Comparison of ENCODE assay signal across 1 cellular context in the genomic region with DNA sequence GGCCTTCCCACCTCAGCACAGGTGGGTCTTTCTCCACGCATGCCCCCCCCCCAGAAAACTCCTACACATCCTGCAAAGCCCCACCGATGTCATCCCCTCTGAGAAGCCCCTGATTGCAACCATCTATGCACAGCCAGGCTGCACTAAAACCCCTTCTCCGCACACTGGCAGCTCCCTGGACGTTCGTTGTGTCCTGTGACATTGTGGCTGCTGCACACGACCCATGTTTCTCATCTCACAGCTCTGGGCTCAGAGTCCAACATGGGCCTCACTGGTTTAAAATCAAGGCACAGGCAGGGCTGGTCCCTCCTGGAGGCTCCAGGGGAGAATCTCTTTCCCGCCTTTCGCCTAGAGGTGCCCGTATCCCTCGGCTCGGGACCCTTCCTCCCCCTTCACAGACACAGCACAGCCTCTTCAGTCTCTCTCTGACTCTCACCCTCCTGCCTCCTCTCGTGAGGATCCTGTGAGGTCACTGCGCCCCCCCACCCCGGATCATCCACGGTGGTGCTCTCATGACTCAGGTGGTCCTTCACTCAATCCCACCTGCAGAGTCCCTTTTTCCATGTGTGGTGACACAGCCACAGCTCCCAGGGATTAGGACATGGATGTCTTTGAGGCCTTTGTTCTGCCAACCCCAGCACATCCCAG.
A peak's percentile ranks its signal among the peaks of the same experiment; 100 is the strongest.
TF ChIP-seq lines count a peak whose summit lies in the region.

No MANE protein-coding gene starts in this region.

TF ChIP-seq in HepG2, 621 proteins besides CTCF, POLR2A, EP300 and RAD21 (continued from another document and continues in another):
- TF ChIP-seq, protein P1, sequence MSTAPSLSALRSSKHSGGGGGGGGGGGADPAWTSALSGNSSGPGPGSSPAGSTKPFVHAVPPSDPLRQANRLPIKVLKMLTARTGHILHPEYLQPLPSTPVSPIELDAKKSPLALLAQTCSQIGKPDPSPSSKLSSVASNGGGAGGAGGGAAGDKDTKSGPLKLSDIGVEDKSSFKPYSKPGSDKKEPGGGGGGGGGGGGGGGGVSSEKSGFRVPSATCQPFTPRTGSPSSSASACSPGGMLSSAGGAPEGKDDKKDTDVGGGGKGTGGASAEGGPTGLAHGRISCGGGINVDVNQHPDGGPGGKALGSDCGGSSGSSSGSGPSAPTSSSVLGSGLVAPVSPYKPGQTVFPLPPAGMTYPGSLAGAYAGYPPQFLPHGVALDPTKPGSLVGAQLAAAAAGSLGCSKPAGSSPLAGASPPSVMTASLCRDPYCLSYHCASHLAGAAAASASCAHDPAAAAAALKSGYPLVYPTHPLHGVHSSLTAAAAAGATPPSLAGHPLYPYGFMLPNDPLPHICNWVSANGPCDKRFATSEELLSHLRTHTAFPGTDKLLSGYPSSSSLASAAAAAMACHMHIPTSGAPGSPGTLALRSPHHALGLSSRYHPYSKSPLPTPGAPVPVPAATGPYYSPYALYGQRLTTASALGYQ (CRISPR knock-in tag; IDR thresholded peaks at IDR 0.05), result 0 out of 2 replicates have a peak, but pooled peaks have one; percentile 9
- no peak; the same call in 1 of the 2 replicates for TF ChIP-seq SOX5 (CRISPR knock-in tag; IDR thresholded peaks at IDR 0.05; ENCODE audit: borderline replicate concordance)
- 0 out of 2 replicates have a peak, but pooled peaks have one; percentile 19 for TF ChIP-seq ZNF777 (CRISPR knock-in tag; IDR thresholded peaks at IDR 0.05)
- TF ChIP-seq, protein P2, sequence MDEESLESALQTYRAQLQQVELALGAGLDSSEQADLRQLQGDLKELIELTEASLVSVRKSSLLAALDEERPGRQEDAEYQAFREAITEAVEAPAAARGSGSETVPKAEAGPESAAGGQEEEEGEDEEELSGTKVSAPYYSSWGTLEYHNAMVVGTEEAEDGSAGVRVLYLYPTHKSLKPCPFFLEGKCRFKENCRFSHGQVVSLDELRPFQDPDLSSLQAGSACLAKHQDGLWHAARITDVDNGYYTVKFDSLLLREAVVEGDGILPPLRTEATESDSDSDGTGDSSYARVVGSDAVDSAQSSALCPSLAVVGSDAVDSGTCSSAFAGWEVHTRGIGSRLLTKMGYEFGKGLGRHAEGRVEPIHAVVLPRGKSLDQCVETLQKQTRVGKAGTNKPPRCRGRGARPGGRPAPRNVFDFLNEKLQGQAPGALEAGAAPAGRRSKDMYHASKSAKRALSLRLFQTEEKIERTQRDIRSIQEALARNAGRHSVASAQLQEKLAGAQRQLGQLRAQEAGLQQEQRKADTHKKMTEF (CRISPR knock-in tag; IDR thresholded peaks at IDR 0.05), result 0 out of 2 replicates have a peak, but pooled peaks have one; percentile 0
- TF ChIP-seq ZMYM2 (CRISPR knock-in tag; IDR thresholded peaks at IDR 0.05), result no peak
- no peak for TF ChIP-seq ZNF441 (CRISPR knock-in tag; IDR thresholded peaks at IDR 0.05; ENCODE audit: borderline replicate concordance)
- no peak for TF ChIP-seq ZFYVE20 (CRISPR knock-in tag; IDR thresholded peaks at IDR 0.05; ENCODE audit: borderline replicate concordance, low read depth)
- TF ChIP-seq RARA (CRISPR knock-in tag; IDR thresholded peaks at IDR 0.05), result no peak
- TF ChIP-seq, protein P3, sequence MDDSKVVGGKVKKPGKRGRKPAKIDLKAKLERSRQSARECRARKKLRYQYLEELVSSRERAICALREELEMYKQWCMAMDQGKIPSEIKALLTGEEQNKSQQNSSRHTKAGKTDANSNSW (CRISPR knock-in tag; IDR thresholded peaks at IDR 0.05; ENCODE audit: borderline replicate concordance), result no peak
- no peak for TF ChIP-seq KMT2B (CRISPR knock-in tag; IDR thresholded peaks at IDR 0.05)
- TF ChIP-seq, protein P4, sequence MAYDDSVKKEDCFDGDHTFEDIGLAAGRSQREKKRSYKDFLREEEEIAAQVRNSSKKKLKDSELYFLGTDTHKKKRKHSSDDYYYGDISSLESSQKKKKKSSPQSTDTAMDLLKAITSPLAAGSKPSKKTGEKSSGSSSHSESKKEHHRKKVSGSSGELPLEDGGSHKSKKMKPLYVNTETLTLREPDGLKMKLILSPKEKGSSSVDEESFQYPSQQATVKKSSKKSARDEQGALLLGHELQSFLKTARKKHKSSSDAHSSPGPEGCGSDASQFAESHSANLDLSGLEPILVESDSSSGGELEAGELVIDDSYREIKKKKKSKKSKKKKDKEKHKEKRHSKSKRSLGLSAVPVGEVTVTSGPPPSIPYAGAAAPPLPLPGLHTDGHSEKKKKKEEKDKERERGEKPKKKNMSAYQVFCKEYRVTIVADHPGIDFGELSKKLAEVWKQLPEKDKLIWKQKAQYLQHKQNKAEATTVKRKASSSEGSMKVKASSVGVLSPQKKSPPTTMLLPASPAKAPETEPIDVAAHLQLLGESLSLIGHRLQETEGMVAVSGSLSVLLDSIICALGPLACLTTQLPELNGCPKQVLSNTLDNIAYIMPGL (CRISPR knock-in tag; IDR thresholded peaks at IDR 0.05; ENCODE audit: borderline replicate concordance in 1 of 2, low read depth in 1 of 2), result peak in 1 of 2 experiments; percentile 33; a peak in 1 of 4 replicates
- TF ChIP-seq, protein P5, sequence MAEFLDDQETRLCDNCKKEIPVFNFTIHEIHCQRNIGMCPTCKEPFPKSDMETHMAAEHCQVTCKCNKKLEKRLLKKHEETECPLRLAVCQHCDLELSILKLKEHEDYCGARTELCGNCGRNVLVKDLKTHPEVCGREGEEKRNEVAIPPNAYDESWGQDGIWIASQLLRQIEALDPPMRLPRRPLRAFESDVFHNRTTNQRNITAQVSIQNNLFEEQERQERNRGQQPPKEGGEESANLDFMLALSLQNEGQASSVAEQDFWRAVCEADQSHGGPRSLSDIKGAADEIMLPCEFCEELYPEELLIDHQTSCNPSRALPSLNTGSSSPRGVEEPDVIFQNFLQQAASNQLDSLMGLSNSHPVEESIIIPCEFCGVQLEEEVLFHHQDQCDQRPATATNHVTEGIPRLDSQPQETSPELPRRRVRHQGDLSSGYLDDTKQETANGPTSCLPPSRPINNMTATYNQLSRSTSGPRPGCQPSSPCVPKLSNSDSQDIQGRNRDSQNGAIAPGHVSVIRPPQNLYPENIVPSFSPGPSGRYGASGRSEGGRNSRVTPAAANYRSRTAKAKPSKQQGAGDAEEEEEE (CRISPR knock-in tag; IDR thresholded peaks at IDR 0.05; ENCODE audit: borderline replicate concordance), result no peak
- TF ChIP-seq KDM2A (CRISPR knock-in tag; IDR thresholded peaks at IDR 0.05; ENCODE audit: borderline replicate concordance, low read depth), result 0 out of 2 replicates have a peak, but pooled peaks have one; percentile 10
- TF ChIP-seq PHF21A (CRISPR knock-in tag; IDR thresholded peaks at IDR 0.05), result no peak
- no peak for TF ChIP-seq ZNF563 (CRISPR knock-in tag; IDR thresholded peaks at IDR 0.05)
- TF ChIP-seq SIX4 (CRISPR knock-in tag; IDR thresholded peaks at IDR 0.05), result no peak
- 0 out of 2 replicates have a peak, but pooled peaks have one; percentile 19 for TF ChIP-seq ZNF644 (CRISPR knock-in tag; IDR thresholded peaks at IDR 0.05; ENCODE audit: low read depth)
- no peak for TF ChIP-seq JUNB (CRISPR knock-in tag; IDR thresholded peaks at IDR 0.05; ENCODE audit: borderline replicate concordance)
- peak; percentile 73 for TF ChIP-seq SRSF1 (optimal IDR thresholded peaks at IDR 0.05; ENCODE audit: low read depth, low read length)
- TF ChIP-seq SMC3 (IDR thresholded peaks at IDR 0.05; ENCODE audit: low read length), result no peak
- no peak for TF ChIP-seq ZNF496 (CRISPR knock-in tag; IDR thresholded peaks at IDR 0.05; ENCODE audit: insufficient replicate concordance)
- 0 out of 2 replicates have a peak, but pooled peaks have one; percentile 11 for TF ChIP-seq POLR2G (IDR thresholded peaks at IDR 0.05; ENCODE audit: low read depth, low read length)
- TF ChIP-seq MTF1 (CRISPR knock-in tag; IDR thresholded peaks at IDR 0.05), result peak; percentile 96
- TF ChIP-seq ZFX (CRISPR knock-in tag; IDR thresholded peaks at IDR 0.05; ENCODE audit: low read depth), result peak; percentile 6; the same call in 1 of the 2 replicates
- 0 out of 2 replicates have a peak, but pooled peaks have one; percentile 2 for TF ChIP-seq ZNF619 (CRISPR knock-in tag; IDR thresholded peaks at IDR 0.05)
- no peak; the same call in 1 of the 2 replicates for TF ChIP-seq MYC (CRISPR knock-in tag; IDR thresholded peaks at IDR 0.05; ENCODE audit: borderline replicate concordance)
- TF ChIP-seq, protein P6, sequence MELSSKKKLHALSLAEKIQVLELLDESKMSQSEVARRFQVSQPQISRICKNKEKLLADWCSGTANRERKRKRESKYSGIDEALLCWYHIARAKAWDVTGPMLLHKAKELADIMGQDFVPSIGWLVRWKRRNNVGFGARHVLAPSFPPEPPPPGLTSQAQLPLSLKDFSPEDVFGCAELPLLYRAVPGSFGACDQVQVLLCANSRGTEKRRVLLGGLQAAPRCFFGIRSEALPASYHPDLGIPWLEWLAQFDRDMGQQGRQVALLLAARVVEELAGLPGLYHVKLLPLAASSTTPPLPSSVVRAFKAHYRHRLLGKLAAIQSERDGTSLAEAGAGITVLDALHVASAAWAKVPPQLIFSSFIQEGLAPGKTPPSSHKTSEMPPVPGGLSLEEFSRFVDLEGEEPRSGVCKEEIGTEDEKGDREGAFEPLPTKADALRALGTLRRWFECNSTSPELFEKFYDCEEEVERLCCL (CRISPR knock-in tag; IDR thresholded peaks at IDR 0.05; ENCODE audit: borderline replicate concordance), result no peak
- TF ChIP-seq ESRRA (CRISPR knock-in tag; IDR thresholded peaks at IDR 0.05; ENCODE audit: low read depth), result peak; percentile 72
- TF ChIP-seq, protein P7, sequence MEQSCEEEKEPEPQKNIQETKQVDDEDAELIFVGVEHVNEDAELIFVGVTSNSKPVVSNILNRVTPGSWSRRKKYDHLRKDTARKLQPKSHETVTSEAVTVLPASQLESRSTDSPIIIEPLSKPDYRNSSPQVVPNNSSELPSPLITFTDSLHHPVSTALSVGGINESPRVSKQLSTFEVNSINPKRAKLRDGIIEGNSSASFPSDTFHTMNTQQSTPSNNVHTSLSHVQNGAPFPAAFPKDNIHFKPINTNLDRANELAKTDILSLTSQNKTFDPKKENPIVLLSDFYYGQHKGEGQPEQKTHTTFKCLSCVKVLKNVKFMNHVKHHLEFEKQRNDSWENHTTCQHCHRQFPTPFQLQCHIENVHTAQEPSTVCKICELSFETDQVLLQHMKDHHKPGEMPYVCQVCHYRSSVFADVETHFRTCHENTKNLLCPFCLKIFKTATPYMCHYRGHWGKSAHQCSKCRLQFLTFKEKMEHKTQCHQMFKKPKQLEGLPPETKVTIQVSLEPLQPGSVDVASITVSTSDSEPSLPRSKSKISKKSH (CRISPR knock-in tag; IDR thresholded peaks at IDR 0.05; ENCODE audit: borderline replicate concordance), result no peak
- no peak for TF ChIP-seq SMARCC2 (IDR thresholded peaks at IDR 0.05)
- TF ChIP-seq, protein P8, sequence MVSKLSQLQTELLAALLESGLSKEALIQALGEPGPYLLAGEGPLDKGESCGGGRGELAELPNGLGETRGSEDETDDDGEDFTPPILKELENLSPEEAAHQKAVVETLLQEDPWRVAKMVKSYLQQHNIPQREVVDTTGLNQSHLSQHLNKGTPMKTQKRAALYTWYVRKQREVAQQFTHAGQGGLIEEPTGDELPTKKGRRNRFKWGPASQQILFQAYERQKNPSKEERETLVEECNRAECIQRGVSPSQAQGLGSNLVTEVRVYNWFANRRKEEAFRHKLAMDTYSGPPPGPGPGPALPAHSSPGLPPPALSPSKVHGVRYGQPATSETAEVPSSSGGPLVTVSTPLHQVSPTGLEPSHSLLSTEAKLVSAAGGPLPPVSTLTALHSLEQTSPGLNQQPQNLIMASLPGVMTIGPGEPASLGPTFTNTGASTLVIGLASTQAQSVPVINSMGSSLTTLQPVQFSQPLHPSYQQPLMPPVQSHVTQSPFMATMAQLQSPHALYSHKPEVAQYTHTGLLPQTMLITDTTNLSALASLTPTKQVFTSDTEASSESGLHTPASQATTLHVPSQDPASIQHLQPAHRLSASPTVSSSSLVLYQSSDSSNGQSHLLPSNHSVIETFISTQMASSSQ (IDR thresholded peaks at IDR 0.05; ENCODE audit: low read depth), result no peak
- TF ChIP-seq, protein P8 (CRISPR knock-in tag; IDR thresholded peaks at IDR 0.05; ENCODE audit: borderline replicate concordance), result peak; percentile 39; the same call in 1 of the 2 replicates
- no peak for TF ChIP-seq U2AF2 (IDR thresholded peaks at IDR 0.05; ENCODE audit: low read depth, low read length)
- TF ChIP-seq RXRB (CRISPR knock-in tag; IDR thresholded peaks at IDR 0.05; ENCODE audit: borderline replicate concordance), result no peak
- TF ChIP-seq HNF4A (CRISPR knock-in tag; IDR thresholded peaks at IDR 0.05), result peak; percentile 80
- TF ChIP-seq MAFF (IDR thresholded peaks at IDR 0.05; ENCODE audit: low read depth, low read length), result no peak
- TF ChIP-seq, protein P9, sequence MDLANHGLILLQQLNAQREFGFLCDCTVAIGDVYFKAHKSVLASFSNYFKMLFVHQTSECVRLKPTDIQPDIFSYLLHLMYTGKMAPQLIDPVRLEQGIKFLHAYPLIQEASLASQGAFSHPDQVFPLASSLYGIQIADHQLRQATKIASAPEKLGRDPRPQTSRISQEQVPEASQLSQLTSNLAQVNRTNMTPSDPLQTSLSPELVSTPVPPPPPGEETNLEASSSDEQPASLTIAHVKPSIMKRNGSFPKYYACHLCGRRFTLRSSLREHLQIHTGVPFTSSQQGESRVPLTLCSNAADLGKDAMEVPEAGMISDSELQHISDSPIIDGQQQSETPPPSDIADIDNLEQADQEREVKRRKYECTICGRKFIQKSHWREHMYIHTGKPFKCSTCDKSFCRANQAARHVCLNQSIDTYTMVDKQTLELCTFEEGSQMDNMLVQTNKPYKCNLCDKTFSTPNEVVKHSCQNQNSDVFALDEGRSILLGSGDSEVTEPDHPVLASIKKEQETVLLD (CRISPR knock-in tag; IDR thresholded peaks at IDR 0.05; ENCODE audit: low read depth), result no peak
- no peak for TF ChIP-seq SUZ12 (IDR thresholded peaks at IDR 0.05; ENCODE audit: low read depth, low read length)
- TF ChIP-seq CBX1 (IDR thresholded peaks at IDR 0.05; ENCODE audit: low read depth), result no peak
- TF ChIP-seq CREM (IDR thresholded peaks at IDR 0.05), result peak; percentile 2; the same call in 1 of the 2 replicates
- TF ChIP-seq CREM (CRISPR knock-in tag; IDR thresholded peaks at IDR 0.05), result no peak
- TF ChIP-seq ZNF430 (CRISPR knock-in tag; IDR thresholded peaks at IDR 0.05), result peak; percentile 54; the same call in 1 of the 2 replicates
- TF ChIP-seq ZNF567 (CRISPR knock-in tag; IDR thresholded peaks at IDR 0.05; ENCODE audit: borderline replicate concordance), result no peak
- TF ChIP-seq MXD4 (CRISPR knock-in tag; IDR thresholded peaks at IDR 0.05), result peak; percentile 8; the same call in 1 of the 2 replicates
- TF ChIP-seq ARNTL (CRISPR knock-in tag; IDR thresholded peaks at IDR 0.05), result peak; percentile 19; the same call in 1 of the 2 replicates
